ENCODE assay signal across 32 cellular contexts in genomic region chr5:72522607-72523006, GRCh38. TPM values are rescaled to one million over a fixed set of nuclear protein-coding genes. Genes with fewer than 3 reads are reported as not detected.
"Had no signal": no experiment of that assay in that cellular context is flagged by ENCODE, and none has a peak within 500 bp of the region (broad histone marks: within the 10 kb centered on the region; RNA-seq: fewer than 3 reads in every experiment).

No MANE protein-coding gene starts in this region.

- H2AFZ ChIP-seq: neural progenitor cell, parathyroid adenoma had no signal

- H3K4me3 ChIP-seq: neural progenitor cell, ovary, psoas muscle, right lobe of liver, sigmoid colon, smooth muscle cell, spleen, stomach, thoracic aorta, thyroid gland, tibial nerve, upper lobe of left lung, vagina had no signal

- H3K36me3 ChIP-seq: neural progenitor cell, ovary, right lobe of liver, sigmoid colon, spleen, stomach, thoracic aorta, thyroid gland, tibial nerve, upper lobe of left lung, vagina had no signal

- H3K4me2 ChIP-seq: neural progenitor cell, smooth muscle cell had no signal

- H3K36me3 Mint-ChIP-seq: naive thymus-derived CD4-positive, alpha-beta T cell; natural killer cell; stimulated activated effector memory CD8-positive, alpha-beta T cell treated with anti-CD3 and anti-CD28 coated beads, Interleukin-12 subunit alpha, Interleukin-12 subunit beta, amount 100 ng/mL, for 72 hours had no signal

- H3K4me3 Mint-ChIP-seq: naive thymus-derived CD4-positive, alpha-beta T cell; natural killer cell; nephron; neural progenitor cell; stimulated activated effector memory CD8-positive, alpha-beta T cell treated with anti-CD3 and anti-CD28 coated beads, Interleukin-12 subunit alpha, Interleukin-12 subunit beta, amount 100 ng/mL, for 72 hours; stimulated activated naive B cell treated with anti-CD40 and anti-IgM and Interleukin-4, amounts not matched to agents 10 μg/mL and 1 μg/mL and 100 μg/mL, for 72 hours; stimulated activated naive CD8-positive, alpha-beta T cell treated with anti-CD3 and anti-CD28 coated beads, Interleukin-15, Interleukin-2, amounts not matched to agents 100 ng/mL and 50 ng/mL, for 24 hours had no signal

- H3K9ac ChIP-seq: neural progenitor cell, parathyroid adenoma had no signal

- H3K27ac Mint-ChIP-seq: naive thymus-derived CD4-positive, alpha-beta T cell; natural killer cell; nephron; neural progenitor cell; progenitor cell of endocrine pancreas; stimulated activated effector memory CD8-positive, alpha-beta T cell treated with anti-CD3 and anti-CD28 coated beads, Interleukin-12 subunit alpha, Interleukin-12 subunit beta, amount 100 ng/mL, for 72 hours; stimulated activated naive B cell treated with anti-CD40 and anti-IgM and Interleukin-4, amounts not matched to agents 10 μg/mL and 1 μg/mL and 100 μg/mL, for 72 hours; stimulated activated naive CD8-positive, alpha-beta T cell treated with anti-CD3 and anti-CD28 coated beads, Interleukin-15, Interleukin-2, amounts not matched to agents 100 ng/mL and 50 ng/mL, for 24 hours had no signal

- H3K9me3 ChIP-seq: ovary, psoas muscle, right lobe of liver, thoracic aorta, thyroid gland, upper lobe of left lung, vagina had no signal

- FAIRE-seq: urothelium cell line had no signal

- ATAC-seq: naive thymus-derived CD4-positive, alpha-beta T cell; natural killer cell; psoas muscle; right cardiac atrium; right lobe of liver; stimulated activated effector memory CD8-positive, alpha-beta T cell treated with anti-CD3 and anti-CD28 coated beads, Interleukin-12 subunit alpha, Interleukin-12 subunit beta, amount 100 ng/mL, for 72 hours; stimulated activated naive B cell treated with anti-CD40 and anti-IgM and Interleukin-4, amounts not matched to agents 10 μg/mL and 1 μg/mL and 100 μg/mL, for 72 hours had no signal

- DNase-seq: naive thymus-derived CD4-positive, alpha-beta T cell; natural killer cell; occipital lobe; ovary; posterior cingulate gyrus; psoas muscle; right cardiac atrium; right lobe of liver; sigmoid colon; spleen; stimulated activated CD4-positive, alpha-beta T cell treated with anti-CD3 and anti-CD28 coated beads, Interleukin-12 subunit alpha, Interleukin-12 subunit beta, amount 100 ng/mL, for 4 hours; stimulated activated CD4-positive, alpha-beta T cell treated with anti-CD3 and anti-CD28 coated beads, Interleukin-1b, Interleukin-23, amount 100 ng/mL, for 48 hours; stimulated activated CD4-positive, alpha-beta T cell treated with anti-CD3 and anti-CD28 coated beads, Interleukin-4, amount 100 ng/mL, for 24 hours; stimulated activated naive B cell treated with anti-CD40 and anti-IgM and Interleukin-4, amounts not matched to agents 10 μg/mL and 1 μg/mL and 100 μg/mL, for 72 hours; stimulated activated naive CD4-positive, alpha-beta T cell treated with Interleukin-2 at 50 U/mL for 16 hours; stomach; thyroid gland; trophoblast cell; upper lobe of left lung had no signal

- H3K27me3 Mint-ChIP-seq: progenitor cell of endocrine pancreas; stimulated activated naive CD8-positive, alpha-beta T cell treated with anti-CD3 and anti-CD28 coated beads, Interleukin-15, Interleukin-2, amounts not matched to agents 100 ng/mL and 50 ng/mL, for 24 hours had no signal

- H3K27ac ChIP-seq: neural progenitor cell, ovary, parathyroid adenoma, psoas muscle, right lobe of liver, sigmoid colon, spleen, stomach, thoracic aorta, thyroid gland, tibial nerve, upper lobe of left lung, vagina had no signal

- H3K4me1 ChIP-seq: parathyroid adenoma, right lobe of liver, sigmoid colon, vagina had no signal

- H3K9me3 Mint-ChIP-seq: natural killer cell had no signal

- H3K79me2 ChIP-seq: parathyroid adenoma had no signal

- H3K4me1 Mint-ChIP-seq: natural killer cell; stimulated activated effector memory CD8-positive, alpha-beta T cell treated with anti-CD3 and anti-CD28 coated beads, Interleukin-12 subunit alpha, Interleukin-12 subunit beta, amount 100 ng/mL, for 72 hours had no signal

- H3K27me3 ChIP-seq: neural progenitor cell, ovary, right lobe of liver, sigmoid colon, spleen, stomach, thyroid gland, tibial nerve, upper lobe of left lung, vagina had no signal

RNA-seq across cellular contexts. Expression of gene ZNF366, which starts 15.4 kb away (rescaled TPM):
- total RNA-seq: osteoblast, progenitor cell of endocrine pancreas, smooth muscle cell had no signal
- polyA plus RNA-seq: naive thymus-derived CD4-positive, alpha-beta T cell; neural cell; smooth muscle cell had no signal
